1 cellular context compared by ENCODE assay signal in the genomic region with DNA sequence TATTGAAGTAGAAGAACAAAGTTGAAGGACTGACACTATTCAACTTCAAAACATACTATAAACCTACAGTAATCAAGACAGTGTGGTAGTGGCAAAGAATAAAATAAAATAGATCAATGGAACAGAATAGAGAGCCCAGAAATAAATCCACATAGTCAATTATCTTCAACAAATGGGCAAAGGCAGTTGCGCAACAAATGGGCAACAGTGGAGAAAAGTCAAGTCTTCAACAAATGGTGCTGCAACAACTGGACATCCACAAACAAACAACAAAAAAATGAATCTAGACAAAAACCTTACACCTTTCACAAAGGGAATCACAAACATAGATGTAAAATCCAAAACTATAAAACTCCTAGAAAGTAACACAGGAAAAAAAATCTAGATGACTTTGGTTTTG.
A peak's percentile ranks its signal among the peaks of the same experiment; 100 is the strongest.
TF ChIP-seq lines count a peak whose summit lies in the region.

No MANE protein-coding gene starts in this region.

TF ChIP-seq in HEK293, 187 proteins besides CTCF, POLR2A, EP300 and RAD21:
- no peak for TF ChIP-seq ZNF37A (tag by site-specific recombination; IDR thresholded peaks at IDR 0.05)
- 0 out of 2 replicates have a peak, but pooled peaks have one; percentile 17 for TF ChIP-seq ZNF560 (tag by site-specific recombination; IDR thresholded peaks at IDR 0.05; ENCODE audit: borderline replicate concordance)
TF ChIP-seq in HEK293: peak in this region for 1.
